Comparison of ENCODE assay signal across 8 cellular contexts in the genomic region with DNA sequence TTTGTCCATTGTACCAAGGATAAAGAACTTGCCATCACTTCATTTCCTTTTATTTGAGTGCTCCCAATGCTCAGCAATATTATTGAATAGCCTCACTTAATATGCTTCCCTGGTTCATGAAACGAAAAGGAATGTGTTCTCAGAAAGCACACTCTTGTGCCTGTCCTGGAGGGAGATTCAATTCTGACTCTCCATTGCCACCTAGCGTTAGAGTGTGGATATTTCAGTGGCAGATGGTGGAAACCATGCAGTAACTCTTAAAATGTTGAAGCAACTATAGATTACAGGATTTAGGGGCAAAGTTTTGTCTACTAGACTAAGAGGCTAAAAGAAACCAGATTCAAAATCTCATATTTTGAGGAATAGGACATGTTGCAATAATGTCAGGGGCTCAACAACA. TPM values are rescaled to one million over a fixed set of nuclear protein-coding genes. Genes with fewer than 3 reads are reported as not detected.
DNase-seq lines count a peak whose midpoint lies in the region; ATAC-seq and TF ChIP-seq lines count a peak whose summit lies in the region.

No MANE protein-coding gene starts in this region.

- H3K27me3 Mint-ChIP-seq in Caco-2 (ENCODE audit: insufficient read depth, unreplicated experiment) (peaks cover 13% of the 10 kb centered on the region), osteocyte (ENCODE audit: unreplicated experiment) (no peaks in the 10 kb centered on the region)

- H3K36me3 Mint-ChIP-seq in Caco-2 (ENCODE audit: insufficient read depth, unreplicated experiment) (no peaks in the 10 kb centered on the region), osteocyte (ENCODE audit: unreplicated experiment) (no peaks in the 10 kb centered on the region)

- no peaks in the 10 kb centered on the region for H3K27me3 ChIP-seq in Caco-2 (replicated peaks; ENCODE audit: control insufficient read depth, insufficient read depth, low read length)

- H3K27ac Mint-ChIP-seq in Caco-2 (ENCODE audit: unreplicated experiment) (no peak overlapping the region), osteocyte (ENCODE audit: unreplicated experiment) (no peak overlapping the region)

- CTCF ChIA-PET in Caco-2 (lab: Charles Lee): no interaction called here

- H3K4me1 ChIP-seq in Caco-2: no peaks in the 10 kb centered on the region

- ATAC-seq in GM18909 (IDR thresholded peaks at IDR 0.05; ENCODE audit: poor library complexity, unreplicated experiment): peak; percentile 56
- no peak for ATAC-seq in GM18520 (IDR thresholded peaks at IDR 0.05; ENCODE audit: unreplicated experiment)
- no peak for ATAC-seq in GM18870 (IDR thresholded peaks at IDR 0.05; ENCODE audit: unreplicated experiment)

- TF ChIP-seq CTCF in Caco-2 (IDR thresholded peaks at IDR 0.05; ENCODE audit: insufficient read depth in 1 of 2, low read depth in 1 of 2, low read length in 1 of 2, severe bottlenecking in 1 of 2, unreplicated experiment in 1 of 2) (peak; percentile 45 to 54), fibroblast of villous mesenchyme (IDR thresholded peaks at IDR 0.05; ENCODE audit: insufficient read depth, low read depth, low read length) (peak; percentile 73), osteocyte (IDR thresholded peaks at IDR 0.05) (peak; percentile 74)

- DNase-seq in Caco-2 (peak in 1 of 2 experiments; percentile 43), NCI-H1105 treated with DMSO at 0.1 percent for 48 hours (lab: John Stamatoyannopoulos, UW) (peak; percentile 35), fibroblast of villous mesenchyme (ENCODE audit: low read depth) (peak; percentile 54), osteocyte (ENCODE audit: extremely low spot score, unreplicated experiment) (no peak)
- peak; percentile 43 for DNase-seq in activated CD4-positive, alpha-beta T cell treated with anti-CD3 and anti-CD28 coated beads for 48 hours

- POLR2A ChIA-PET in Caco-2 (lab: Charles Lee): no interaction called here

- no peaks in the 10 kb centered on the region for H3K9me3 ChIP-seq in Caco-2

- H3K9me3 Mint-ChIP-seq in Caco-2 (ENCODE audit: unreplicated experiment): no peaks in the 10 kb centered on the region
- peaks cover 5% of the 10 kb centered on the region for H3K9me3 Mint-ChIP-seq in osteocyte (ENCODE audit: unreplicated experiment)

- H3K4me3 Mint-ChIP-seq in Caco-2 (ENCODE audit: unreplicated experiment) (no peak overlapping the region), osteocyte (ENCODE audit: unreplicated experiment) (no peak overlapping the region)

- H3K36me3 ChIP-seq in Caco-2 (ENCODE audit: control insufficient read depth, insufficient read depth, low read length): no peaks in the 10 kb centered on the region

- H3K4me3 ChIP-seq in Caco-2 (ENCODE audit: low read depth, low read length): no peak overlapping the region
- H3K4me3 ChIP-seq in fibroblast of villous mesenchyme (ENCODE audit: low read depth, low read length): no peak overlapping the region

- BruUV-seq in Caco-2 (replicated peaks; lab: Mats Ljungman, UMichigan): no TSS peak

- H3K4me1 Mint-ChIP-seq in Caco-2 (ENCODE audit: low read depth, unreplicated experiment) (no peaks in the 10 kb centered on the region), osteocyte (ENCODE audit: unreplicated experiment) (peaks cover 1% of the 10 kb centered on the region)

- intact Hi-C loops in Caco-2 (cut with micrococcal nuclease; ENCODE audit: unreplicated experiment): loop anchor here (1.0 kb wide), 1 partner anchor 126 kb away; no protein-coding TSS in a partner anchor

RNA-seq across cellular contexts. Expression of a gene that starts 36.0 kb away (rescaled TPM):
- total RNA-seq in Caco-2 (2022): not detected in 2 replicates
- total RNA-seq in fibroblast of villous mesenchyme: 0.43 and 0.64 TPM in 2 replicates
- total RNA-seq in osteocyte: 0.78 and 1.1 TPM in 2 replicates

RNA-seq across cellular contexts. Expression of a gene that starts 47.7 kb away (rescaled TPM):
- 106 and 107 TPM in 2 replicates for total RNA-seq in Caco-2 (2022)
- 34.8 and 38.9 TPM in 2 replicates for total RNA-seq in fibroblast of villous mesenchyme
- total RNA-seq in osteocyte: 37.5 and 39.9 TPM in 2 replicates
